ENCODE assay signal across 10 cellular contexts in the genomic region with DNA sequence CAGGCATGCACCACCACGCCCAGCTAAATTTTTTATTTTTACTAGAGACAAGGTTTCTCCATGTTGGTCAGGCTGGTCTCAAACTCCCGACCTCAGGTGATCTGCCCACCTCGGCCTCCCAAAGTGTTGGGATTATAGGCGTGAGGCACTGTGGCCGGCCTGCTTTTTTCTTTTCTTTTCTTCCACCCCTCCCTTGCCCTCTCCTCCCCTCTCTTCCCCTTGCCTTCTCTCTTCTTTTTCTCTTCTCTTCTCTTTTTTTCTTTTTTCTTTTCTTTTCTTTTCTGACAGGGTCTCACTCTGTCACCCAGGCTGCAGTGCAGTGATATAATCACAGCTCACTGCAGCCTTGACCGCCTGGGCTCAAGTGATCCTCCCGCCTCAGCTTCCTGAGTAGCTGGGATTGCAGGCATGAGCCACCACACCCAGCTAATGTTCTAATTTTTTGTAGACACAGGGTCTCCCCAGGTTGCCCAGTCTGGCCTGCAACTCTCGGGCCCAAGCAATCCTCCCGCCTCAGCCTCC. TPM values are rescaled to one million over a fixed set of nuclear protein-coding genes. Genes with fewer than 3 reads are reported as not detected.
"Had no signal": no experiment of that assay in that cellular context is flagged by ENCODE, and none has a peak within 500 bp of the region (broad histone marks: within the 10 kb centered on the region; RNA-seq: fewer than 3 reads in every experiment).

No MANE protein-coding gene starts in this region.

RNA-seq across cellular contexts. Expression of gene NMRK2, which starts 19.9 kb away (rescaled TPM):
- total RNA-seq: activated CD4-positive, alpha-beta memory T cell treated with anti-CD3 and anti-CD28 coated beads for 36 hours; activated CD4-positive, alpha-beta T cell treated with anti-CD3 and anti-CD28 coated beads for 36 hours; activated naive CD8-positive, alpha-beta T cell treated with anti-CD3 and anti-CD28 coated beads, Interleukin-2, amount 10 ng/mL, durations not matched to agents 7 days and 5 days; esophagus mucosa; glomerular endothelial cell; renal cortical epithelial cell; suprapubic skin; T-helper 2 cell treated with Interferon-gamma antibody and Interleukin-4, amounts not matched to agents 100 ng/mL and 5 ng/mL, for 36 hours; upper lobe of left lung had no signal
- polyA plus RNA-seq: keratinocyte had no signal
